Comparison of ENCODE assay signal across 8 cellular contexts in the genomic region with DNA sequence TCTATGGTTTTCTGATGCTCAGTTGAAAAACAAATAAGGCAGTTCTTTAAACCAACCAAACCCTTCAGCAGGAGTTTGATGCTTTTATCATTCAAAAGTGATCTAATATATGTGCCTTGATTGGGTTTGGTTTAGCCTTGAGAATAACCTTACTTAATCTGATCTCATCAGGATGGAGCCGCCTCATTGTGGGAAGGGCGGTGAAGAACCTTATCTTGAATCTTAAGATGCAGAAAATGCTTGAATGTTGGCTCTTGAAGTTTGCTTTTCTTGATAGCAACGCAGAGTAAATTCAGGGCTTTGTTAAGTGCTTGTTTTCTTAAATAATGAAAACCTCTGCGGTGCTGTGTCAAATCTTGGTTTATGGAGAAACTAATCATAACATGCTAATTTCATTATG.
DNase-seq lines count a peak whose midpoint lies in the region; ATAC-seq and TF ChIP-seq lines count a peak whose summit lies in the region.

No MANE protein-coding gene starts in this region.

- no peak for ATAC-seq in RWPE2 (ENCODE audit: low read depth)
- no peak for ATAC-seq in GM21526 (IDR thresholded peaks at IDR 0.05; ENCODE audit: low FRiP score, unreplicated experiment)
- ATAC-seq in HG03097 (IDR thresholded peaks at IDR 0.05; ENCODE audit: low FRiP score, unreplicated experiment): no peak

- DNase-seq in GM12864 (ENCODE audit: low read depth) (no peak), RWPE2 (ENCODE audit: low spot score) (no peak), epithelial cell of esophagus (ENCODE audit: low read depth) (peak; percentile 11), sigmoid colon (no peak), NOMO-1 (lab: John Stamatoyannopoulos, UW; ENCODE audit: unreplicated experiment in 2 of 2) (no peak), COR-L47 (lab: John Stamatoyannopoulos, UW) (no peak)

- H3K9me3 ChIP-seq in RWPE2 (ENCODE audit: severe bottlenecking) (no peaks in the 10 kb centered on the region), sigmoid colon (no peaks in the 10 kb centered on the region)

- no peak for TF ChIP-seq EP300 in sigmoid colon (IDR thresholded peaks at IDR 0.05)

- H3K4me1 ChIP-seq in RWPE2 (ENCODE audit: insufficient read depth, poor library complexity, severe bottlenecking): peaks cover 16% of the 10 kb centered on the region
- peaks cover 0 to 29% (median 21%) of the 10 kb centered on the region in 4 donors for H3K4me1 ChIP-seq in sigmoid colon

- H3K4me3 ChIP-seq in GM12864 (ENCODE audit: low read depth, low read length) (peak overlapping the region; percentile 82), RWPE2 (ENCODE audit: severe bottlenecking) (peak overlapping the region; percentile 85), epithelial cell of esophagus (ENCODE audit: low read length) (no peak overlapping the region), sigmoid colon (peak overlapping the region in 3 of 4 donors; percentile 62 to 95 (median 83))

- TF ChIP-seq CTCF in GM12864 (IDR thresholded peaks at IDR 0.05; ENCODE audit: low read depth, low read length, missing control alignments): no peak
- TF ChIP-seq CTCF in RWPE2 (IDR thresholded peaks at IDR 0.05; ENCODE audit: poor library complexity, severe bottlenecking): no peak
- no peak for TF ChIP-seq CTCF in epithelial cell of esophagus (IDR thresholded peaks at IDR 0.05; ENCODE audit: insufficient read depth, low read depth, low read length, missing control alignments)
- TF ChIP-seq CTCF in sigmoid colon (IDR thresholded peaks at IDR 0.05): no peak

- no peaks in the 10 kb centered on the region for H3K27me3 ChIP-seq in RWPE2 (ENCODE audit: insufficient read depth, poor library complexity, severe bottlenecking)
- no peaks in the 10 kb centered on the region for H3K27me3 ChIP-seq in sigmoid colon

- H3K27ac ChIP-seq in RWPE2 (ENCODE audit: poor library complexity, severe bottlenecking): peak overlapping the region; percentile 91
- peak overlapping the region in 3 of 4 donors; percentile 99 to 100 (median 100) for H3K27ac ChIP-seq in sigmoid colon

- WGBS in sigmoid colon, 2 donors: 56 to 82% methylated on average over 4 of the region's 4 CpGs

- intact Hi-C loops in sigmoid colon (cut with DNase I): loop anchor here (5.0 kb wide), 2 partner anchors 117 to 343 kb away; a partner anchor contains a TSS

- H3K36me3 ChIP-seq in RWPE2 (ENCODE audit: low read depth) (no peaks in the 10 kb centered on the region; the same call in 1 of the 2 replicates), sigmoid colon (no peaks in the 10 kb centered on the region)

- no peak for TF ChIP-seq POLR2A in sigmoid colon (IDR thresholded peaks at IDR 0.05)
